ENCODE assay signal across 15 cellular contexts in genomic region chr2:29786361-29786760, GRCh38.
DNase-seq lines count a peak whose midpoint lies in the region; ATAC-seq and TF ChIP-seq lines count a peak whose summit lies in the region.
"Had no signal": no experiment of that assay in that cellular context is flagged by ENCODE, and none has a peak within 500 bp of the region (broad histone marks: within the 10 kb centered on the region; RNA-seq: fewer than 3 reads in every experiment).

No MANE protein-coding gene starts in this region.

- peaks cover 3% of the 10 kb centered on the region for H3K9me3 Mint-ChIP-seq in Calu3 (ENCODE audit: low read depth, unreplicated experiment)

- intact Hi-C loops in Calu3 (cut with micrococcal nuclease; ENCODE audit: unreplicated experiment) (no loop called here), left colon (cut with DNase I, micrococcal nuclease) (no loop called here)

- no peaks in the 10 kb centered on the region for H3K36me3 Mint-ChIP-seq in Calu3 (ENCODE audit: insufficient read depth, unreplicated experiment)
- H3K36me3 Mint-ChIP-seq: T-cell had no signal

- BruUV-seq in Calu3 (replicated peaks; lab: Mats Ljungman, UMichigan) = no TSS peak

- no peak overlapping the region for H3K4me3 ChIP-seq in LNCaP clone FGC (ENCODE audit: low read depth, low read length)

- no peak for TF ChIP-seq CTCF in Calu3 (IDR thresholded peaks at IDR 0.05; ENCODE audit: unreplicated experiment)
- no peak for TF ChIP-seq CTCF in LNCaP clone FGC (IDR thresholded peaks at IDR 0.05; ENCODE audit: control insufficient read depth, extremely low read depth, insufficient read depth)

- ATAC-seq in left colon (peak; percentile 58), GM19397 (IDR thresholded peaks at IDR 0.05; ENCODE audit: unreplicated experiment) (no peak)
- ATAC-seq: T-cell had no signal

- CTCF ChIA-PET in Calu3 (lab: Charles Lee) = no interaction called here

- DNase-seq in Calu3 (peak; percentile 47), LNCaP clone FGC (ENCODE audit: low read depth) (peak; percentile 77), NCI-H345 (lab: John Stamatoyannopoulos, UW) (peak; percentile 67), left colon (peak in 1 of 2 donors; percentile 24), superior temporal gyrus (ENCODE audit: extremely low spot score) (no peak), SW480 (ENCODE audit: low spot score) (no peak)
- DNase-seq: ACHN, C1 segment of cervical spinal cord, KG1, NCI-H446 treated with DMSO at 0.1 percent for 48 hours, RPMI8226, SHP77 treated with DMSO at 0.1 percent for 48 hours, SK-N-SH, T-cell had no signal

- peaks cover 42% of the 10 kb centered on the region for H3K27me3 Mint-ChIP-seq in Calu3 (ENCODE audit: unreplicated experiment)

- peaks cover 20% of the 10 kb centered on the region for H3K4me1 Mint-ChIP-seq in Calu3 (ENCODE audit: low read depth, unreplicated experiment)
- H3K4me1 Mint-ChIP-seq: T-cell had no signal

- no peak overlapping the region for H3K4me3 Mint-ChIP-seq in Calu3 (ENCODE audit: low read depth, unreplicated experiment)
- H3K4me3 Mint-ChIP-seq: T-cell had no signal

- no peak overlapping the region for H3K27ac Mint-ChIP-seq in Calu3 (ENCODE audit: unreplicated experiment)
- H3K27ac Mint-ChIP-seq: T-cell had no signal

Comparison
In these comparisons a context has a peak if more than half of its experiments do, and no peak if none do; other contexts are left out.
1. DNase-seq: peak in Calu3 (single experiment), LNCaP clone FGC (single experiment) and NCI-H345 (single experiment); none in superior temporal gyrus (single experiment) and SW480 (single experiment).